Comparison of ENCODE assay signal across 30 cellular contexts in genomic region chr2:204268458-204268857, GRCh38.
DNase-seq lines count a peak whose midpoint lies in the region; ATAC-seq and TF ChIP-seq lines count a peak whose summit lies in the region.
"Had no signal": no experiment of that assay in that cellular context is flagged by ENCODE, and none has a peak within 500 bp of the region (broad histone marks: within the 10 kb centered on the region; RNA-seq: fewer than 3 reads in every experiment).

No MANE protein-coding gene starts in this region.

- CTCF ChIA-PET in RWPE1 (lab: Yijun Ruan, JAX) (no interaction called here), PC-9 (lab: Charles Lee) (no interaction called here)

- no peaks in the 10 kb centered on the region for H3K9me2 ChIP-seq in PC-9 (ENCODE audit: insufficient read depth)

- H3K9me3 Mint-ChIP-seq in HFFc6 = no peaks in the 10 kb centered on the region
- H3K9me3 Mint-ChIP-seq: IgD-negative memory B cell had no signal

- peaks cover 3% of the 10 kb centered on the region; the same call in 1 of the 2 replicates for H3K9me3 ChIP-seq in PC-9 (ENCODE audit: insufficient read depth, low read depth)
- H3K9me3 ChIP-seq: adrenal gland had no signal

- intact Hi-C loops in PC-9 (cut with micrococcal nuclease; ENCODE audit: unreplicated experiment) = no loop called here

- no TSS peak for BruUV-seq in PC-9 (replicated peaks; lab: Mats Ljungman, UMichigan)

- POLR2A ChIA-PET in RWPE1 (lab: Yijun Ruan, JAX; ENCODE audit: low non-redundant PET) (no interaction called here), PC-9 (lab: Charles Lee; ENCODE audit: unreplicated experiment) (no interaction called here)

- H3K27me3 ChIP-seq in PC-9 (ENCODE audit: insufficient read depth, low read depth) = no peaks in the 10 kb centered on the region

- H3K36me3 Mint-ChIP-seq in HFFc6 (ENCODE audit: low read depth) = no peaks in the 10 kb centered on the region
- H3K36me3 Mint-ChIP-seq: CD8-positive, alpha-beta memory T cell; IgD-negative memory B cell; immature natural killer cell had no signal

- H3K4me3 ChIP-seq in fibroblast of villous mesenchyme (ENCODE audit: low read depth, low read length) (no peak overlapping the region), PC-9 (no peak overlapping the region)
- H3K4me3 ChIP-seq: adrenal gland had no signal

- DNase-seq in HFFc6 (peak; percentile 11), OCI-M1 (lab: John Stamatoyannopoulos, UW) (peak; percentile 7), fibroblast of villous mesenchyme (ENCODE audit: low read depth) (no peak), RWPE1 (ENCODE audit: low spot score) (no peak), PC-9 (no peak)
- DNase-seq: activated CD4-positive, alpha-beta T cell treated with anti-CD3 and anti-CD28 coated beads, Interleukin-2, amount 50 U/mL, for 48 hours; activated CD4-positive, CD25-positive, alpha-beta regulatory T cell treated with anti-CD3 and anti-CD28 coated beads, Interleukin-2, amount 50 U/mL, for 72 hours; activated naive CD4-positive, alpha-beta T cell treated with anti-CD3 and anti-CD28 coated beads for 36 hours; adrenal gland; CD8-positive, alpha-beta memory T cell; central memory CD4-positive, alpha-beta T cell; DMS153; HCEC 1CT; immature natural killer cell; left colon; mammary epithelial cell; NCI-H1105; NCI-H187 treated with DMSO at 0.1 percent for 48 hours; NCI-H524; small intestine; stimulated activated naive CD4-positive, alpha-beta T cell had no signal

- H3K27ac ChIP-seq in 22Rv1 (no peak overlapping the region), RWPE1 (no peak overlapping the region), PC-9 (no peak overlapping the region)
- H3K27ac ChIP-seq: adrenal gland had no signal

- no peak overlapping the region for H3K4me2 ChIP-seq in PC-9

- no peak overlapping the region for H3K27ac Mint-ChIP-seq in HFFc6
- H3K27ac Mint-ChIP-seq: activated naive CD4-positive, alpha-beta T cell treated with anti-CD3 and anti-CD28 coated beads for 36 hours; activated T-helper 1 cell treated with anti-CD3 and anti-CD28 coated beads, Interleukin-12 subunit alpha, Interleukin-12 subunit beta, Interleukin-2, Interleukin-4 antibody, amounts not matched to agents 30 ng/mL and 10 ng/mL and 1 ng/mL, durations not matched to agents 14 hours and 24 hours and 36 hours; CD8-positive, alpha-beta memory T cell; IgD-negative memory B cell; immature natural killer cell; nephron; T-helper 1 cell treated with Interleukin-12 subunit alpha and Interleukin-12 subunit beta and Interleukin-4 antibody, amounts not matched to agents 30 μg/mL and 1 μg/mL, for 36 hours had no signal

- no peaks in the 10 kb centered on the region for H3K79me2 ChIP-seq in PC-9 (ENCODE audit: low read depth)

- H3K27me3 Mint-ChIP-seq in HFFc6 (ENCODE audit: insufficient read depth) = peaks cover 24% of the 10 kb centered on the region

- H3K36me3 ChIP-seq in PC-9 (ENCODE audit: low read depth) = no peaks in the 10 kb centered on the region
- H3K36me3 ChIP-seq: adrenal gland had no signal

- no peak overlapping the region for H2AFZ ChIP-seq in PC-9

- no peaks in the 10 kb centered on the region for H3K4me1 ChIP-seq in PC-9 (replicated peaks; ENCODE audit: insufficient read depth)
- H3K4me1 ChIP-seq: adrenal gland had no signal

- no peak overlapping the region for H3K4me3 Mint-ChIP-seq in HFFc6
- H3K4me3 Mint-ChIP-seq: activated naive CD4-positive, alpha-beta T cell treated with anti-CD3 and anti-CD28 coated beads for 36 hours; activated T-helper 1 cell treated with anti-CD3 and anti-CD28 coated beads, Interleukin-12 subunit alpha, Interleukin-12 subunit beta, Interleukin-2, Interleukin-4 antibody, amounts not matched to agents 30 ng/mL and 10 ng/mL and 1 ng/mL, durations not matched to agents 14 hours and 24 hours and 36 hours; CD8-positive, alpha-beta memory T cell; IgD-negative memory B cell; immature natural killer cell; nephron; T-helper 1 cell treated with Interleukin-12 subunit alpha and Interleukin-12 subunit beta and Interleukin-4 antibody, amounts not matched to agents 30 μg/mL and 1 μg/mL, for 36 hours had no signal

- TF ChIP-seq CTCF in 22Rv1 (IDR thresholded peaks at IDR 0.05) (peak; percentile 17; the same call in 1 of the 2 replicates), HFFc6 (IDR thresholded peaks at IDR 0.05) (peak; percentile 50), fibroblast of villous mesenchyme (IDR thresholded peaks at IDR 0.05; ENCODE audit: insufficient read depth, low read depth, low read length) (peak; percentile 30), RWPE1 (conservative IDR thresholded peaks at IDR 0.05; ENCODE audit: low read depth) (no peak), PC-9 (conservative IDR thresholded peaks at IDR 0.05) (no peak)

- no peaks in the 10 kb centered on the region for H3K4me1 Mint-ChIP-seq in HFFc6 (ENCODE audit: low read depth)
- H3K4me1 Mint-ChIP-seq: CD8-positive, alpha-beta memory T cell; IgD-negative memory B cell; immature natural killer cell had no signal

- no peaks in the 10 kb centered on the region for H4K20me1 ChIP-seq in PC-9 (ENCODE audit: insufficient read depth)

- no peak for ATAC-seq in GM19023 (IDR thresholded peaks at IDR 0.05; ENCODE audit: unreplicated experiment)
- no peak for ATAC-seq in HG02571 (IDR thresholded peaks at IDR 0.05; ENCODE audit: unreplicated experiment)
- ATAC-seq: left colon, Right ventricle myocardium inferior, SK-N-SH treated with all-trans-retinoic acid at 6 μM for 48 hours had no signal

- H3F3A ChIP-seq in PC-9 (ENCODE audit: insufficient read depth, low read depth) = no peaks in the 10 kb centered on the region

Comparison
In these comparisons a context has a peak if more than half of its experiments do, and no peak if none do; other contexts are left out.
1. CTCF ChIP-seq: peak in 22Rv1 (single experiment), HFFc6 (single experiment) and fibroblast of villous mesenchyme (single experiment); none in RWPE1 (single experiment) and PC-9 (single experiment).
2. DNase-seq: peak in HFFc6 (single experiment) and OCI-M1 (single experiment); none in fibroblast of villous mesenchyme (single experiment), RWPE1 (single experiment) and PC-9 (0 of 2).